ENCODE assay signal across 27 cellular contexts in the genomic region with DNA sequence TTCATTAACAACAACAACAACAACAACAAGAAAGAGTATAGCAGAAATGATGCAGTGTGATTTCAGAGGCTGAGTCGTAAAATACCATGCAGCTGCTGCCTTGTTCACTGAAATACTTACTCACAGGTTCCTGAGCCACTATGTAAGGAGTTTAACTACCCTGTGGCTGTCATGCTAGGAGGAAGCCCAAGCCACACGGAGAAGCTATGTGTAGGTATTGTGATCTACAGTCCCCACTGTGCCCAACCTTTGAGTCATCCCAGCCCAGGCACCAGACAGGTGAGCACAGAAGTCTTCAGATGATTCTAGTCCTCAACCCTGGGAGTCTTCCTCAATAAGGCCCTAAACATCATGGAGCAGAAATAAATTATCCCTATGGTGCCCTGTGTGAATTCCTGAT.
"Had no signal": no experiment of that assay in that cellular context is flagged by ENCODE, and none has a peak within 500 bp of the region (broad histone marks: within the 10 kb centered on the region; RNA-seq: fewer than 3 reads in every experiment).

No MANE protein-coding gene starts in this region.

- H3K4me3 Mint-ChIP-seq: activated CD4-positive, alpha-beta T cell treated with anti-CD3 and anti-CD28 coated beads, Interleukin-2, amount 10 ng/mL, durations not matched to agents 7 days and 5 days; activated CD8-positive, alpha-beta T cell treated with anti-CD3 and anti-CD28 coated beads for 36 hours; activated naive CD8-positive, alpha-beta T cell; central memory CD8-positive, alpha-beta T cell; dendritic cell treated with granulocyte-macrophage colony-stimulating factor and Interleukin-4, amounts not matched to agents 40 ng/mL and 50 ng/mL, for 4 days; endodermal cell; WTC11 had no signal

- H3K27ac ChIP-seq: brain microvascular endothelial cell, coronary artery, dorsolateral prefrontal cortex, esophagus squamous epithelium, gastroesophageal sphincter, heart right ventricle, VCaP had no signal

- H3K9me3 ChIP-seq: esophagus squamous epithelium, gastroesophageal sphincter had no signal

- H3K27ac Mint-ChIP-seq: activated CD4-positive, alpha-beta T cell treated with anti-CD3 and anti-CD28 coated beads, Interleukin-2, amount 10 ng/mL, durations not matched to agents 7 days and 5 days; activated CD8-positive, alpha-beta T cell treated with anti-CD3 and anti-CD28 coated beads for 36 hours; activated naive CD8-positive, alpha-beta T cell; dendritic cell treated with granulocyte-macrophage colony-stimulating factor and Interleukin-4, amounts not matched to agents 40 ng/mL and 50 ng/mL, for 4 days; endodermal cell; WTC11 had no signal

- H3K27me3 ChIP-seq: brain microvascular endothelial cell, dorsolateral prefrontal cortex, esophagus squamous epithelium, gastroesophageal sphincter, heart right ventricle had no signal

- H3K9me3 Mint-ChIP-seq: activated CD4-positive, alpha-beta T cell treated with anti-CD3 and anti-CD28 coated beads, Interleukin-2, amount 10 ng/mL, durations not matched to agents 7 days and 5 days; activated CD8-positive, alpha-beta T cell treated with anti-CD3 and anti-CD28 coated beads for 36 hours; central memory CD8-positive, alpha-beta T cell; dendritic cell treated with granulocyte-macrophage colony-stimulating factor and Interleukin-4, amounts not matched to agents 40 ng/mL and 50 ng/mL, for 4 days had no signal

- H3K36me3 Mint-ChIP-seq: WTC11 had no signal

- H3K4me1 Mint-ChIP-seq: activated CD4-positive, alpha-beta T cell treated with anti-CD3 and anti-CD28 coated beads, Interleukin-2, amount 10 ng/mL, durations not matched to agents 7 days and 5 days; central memory CD8-positive, alpha-beta T cell; endodermal cell; WTC11 had no signal

- ATAC-seq: activated CD8-positive, alpha-beta T cell treated with anti-CD3 and anti-CD28 coated beads for 36 hours; gastroesophageal sphincter; heart right ventricle; WTC11 had no signal

- H3K27me3 Mint-ChIP-seq: activated naive CD8-positive, alpha-beta T cell had no signal

- H3K36me3 ChIP-seq: brain microvascular endothelial cell, esophagus squamous epithelium, gastroesophageal sphincter, heart right ventricle had no signal

- H3K4me1 ChIP-seq: esophagus squamous epithelium, gastroesophageal sphincter, heart right ventricle had no signal

- H3K4me3 ChIP-seq: coronary artery, dorsolateral prefrontal cortex, esophagus squamous epithelium, gastroesophageal sphincter, heart right ventricle had no signal

- DNase-seq: activated CD4-positive, alpha-beta T cell treated with anti-CD3 and anti-CD28 coated beads for 1 hour; activated CD4-positive, alpha-beta T cell treated with anti-CD3 and anti-CD28 coated beads, Interleukin-2, amount 10 ng/mL, durations not matched to agents 7 days and 5 days; activated CD4-positive, alpha-beta T cell treated with anti-CD3 and anti-CD28 coated beads, Interleukin-2, amount 50 U/mL, for 48 hours; activated CD8-positive, alpha-beta memory T cell treated with anti-CD3 and anti-CD28 coated beads for 24 hours; activated CD8-positive, alpha-beta T cell treated with anti-CD3 and anti-CD28 coated beads for 36 hours; activated effector memory CD4-positive, alpha-beta T cell treated with Interleukin-2 at 50 U/mL for 16 hours; activated gamma-delta T cell treated with Interleukin-2 at 50 U/mL for 16 hours; activated naive CD4-positive, alpha-beta T cell treated with anti-CD3 and anti-CD28 coated beads, Interleukin-2, amount 50 U/mL, for 16 hours; activated naive CD4-positive, alpha-beta T cell treated with Interleukin-2 at 50 U/mL for 16 hours; activated T-cell treated with anti-CD3 and anti-CD28 coated beads, Interleukin-2, amount 50 U/mL, for 48 hours; anterior cingulate cortex; brain microvascular endothelial cell; dorsolateral prefrontal cortex; effector memory CD4-positive, alpha-beta T cell; endodermal cell; erythroblast; esophagus squamous epithelium; foreskin melanocyte; heart right ventricle; T-helper 2 cell had no signal
